8 cellular contexts compared by ENCODE assay signal in genomic region chr10:6401562-6402348, GRCh38.
DNase-seq lines count a peak whose midpoint lies in the region; ATAC-seq and TF ChIP-seq lines count a peak whose summit lies in the region.

No MANE protein-coding gene starts in this region.

- POLR2A ChIA-PET in BJ (lab: Charles Lee): interaction anchor here (0.5 to 1.7 kb wide), 3 partner anchors 199 to 321 kb away, joined by 3 to 13 read pairs (median 5); partner anchors contain the start of gene PFKFB3

- no peaks in the 10 kb centered on the region for H3K36me3 ChIP-seq in BJ (ENCODE audit: control insufficient read depth, insufficient read depth, low read length)

- no peak overlapping the region for H3K27ac Mint-ChIP-seq in activated CD8-positive, alpha-beta memory T cell treated with anti-CD3 and anti-CD28 coated beads, Interleukin-2, amount 10 ng/mL, durations not matched to agents 7 days and 5 days
- H3K27ac Mint-ChIP-seq in mesothelial cell of epicardium: peak overlapping the region; percentile 54
- peak overlapping the region; percentile 78 for H3K27ac Mint-ChIP-seq in stimulated activated naive B cell treated with anti-CD40 and anti-IgM and Interleukin-4, amounts not matched to agents 10 μg/mL and 1 μg/mL and 100 μg/mL, for 72 hours

- H3K4me3 ChIP-seq in BJ (ENCODE audit: low read depth, low read length): peak overlapping the region; percentile 24; the same call in 1 of the 2 replicates

- peaks cover 2% of the 10 kb centered on the region for H3K36me3 Mint-ChIP-seq in activated CD8-positive, alpha-beta memory T cell treated with anti-CD3 and anti-CD28 coated beads, Interleukin-2, amount 10 ng/mL, durations not matched to agents 7 days and 5 days
- no peaks in the 10 kb centered on the region for H3K36me3 Mint-ChIP-seq in mesothelial cell of epicardium
- H3K36me3 Mint-ChIP-seq in stimulated activated naive B cell treated with anti-CD40 and anti-IgM and Interleukin-4, amounts not matched to agents 10 μg/mL and 1 μg/mL and 100 μg/mL, for 72 hours: no peaks in the 10 kb centered on the region

- CTCF ChIA-PET in BJ (lab: Yijun Ruan, JAX): interaction anchor here (0.7 to 9.4 kb wide), 53 partner anchors 8 to 453 kb away, joined by 3 to 228 read pairs (median 4); partner anchors contain the start of gene PFKFB3
- CTCF ChIA-PET in activated CD8-positive, alpha-beta memory T cell treated with anti-CD3 and anti-CD28 coated beads, Interleukin-2, amount 10 ng/mL, durations not matched to agents 7 days and 5 days (lab: Charles Lee): interaction anchor here (0.6 to 9.3 kb wide), 86 partner anchors 9 to 1244 kb away, joined by 3 to 182 read pairs (median 4); partner anchors contain the start of genes IL2RA and PFKFB3

- peak; percentile 84 for ATAC-seq in GM19035 (IDR thresholded peaks at IDR 0.05; ENCODE audit: unreplicated experiment)
- peak; percentile 72 for ATAC-seq in HG03565 (IDR thresholded peaks at IDR 0.05; ENCODE audit: unreplicated experiment)
- ATAC-seq in activated CD8-positive, alpha-beta memory T cell treated with anti-CD3 and anti-CD28 coated beads, Interleukin-2, amount 10 ng/mL, durations not matched to agents 7 days and 5 days: peak; percentile 89
- peak; percentile 91 to 93 for ATAC-seq in stimulated activated naive B cell treated with anti-CD40 and anti-IgM and Interleukin-4, amounts not matched to agents 10 μg/mL and 1 μg/mL and 100 μg/mL, for 72 hours (replicated peaks)

- peak; percentile 74 for TF ChIP-seq CTCF in BJ (IDR thresholded peaks at IDR 0.05; ENCODE audit: insufficient read depth, low read depth, low read length)
- peak; percentile 55 for TF ChIP-seq CTCF in mesothelial cell of epicardium (IDR thresholded peaks at IDR 0.05; ENCODE audit: unreplicated experiment)

- peak; percentile 44 for DNase-seq in BJ (ENCODE audit: low read depth)
- peak; percentile 78 for DNase-seq in NCI-H748 treated with DMSO at 0.1 percent for 48 hours (lab: John Stamatoyannopoulos, UW)
- peak; percentile 72 for DNase-seq in activated CD8-positive, alpha-beta memory T cell treated with anti-CD3 and anti-CD28 coated beads, Interleukin-2, amount 10 ng/mL, durations not matched to agents 7 days and 5 days
- peak; percentile 86 for DNase-seq in epidermal melanocyte (ENCODE audit: insufficient read length, low spot score)
- DNase-seq in mesothelial cell of epicardium (ENCODE audit: low spot score in 2 of 2, unreplicated experiment in 2 of 2): peak; percentile 46 to 70
- peak; percentile 59 for DNase-seq in stimulated activated naive B cell treated with anti-CD40 and anti-IgM and Interleukin-4, amounts not matched to agents 10 μg/mL and 1 μg/mL and 100 μg/mL, for 72 hours

- H3K9me3 Mint-ChIP-seq in activated CD8-positive, alpha-beta memory T cell treated with anti-CD3 and anti-CD28 coated beads, Interleukin-2, amount 10 ng/mL, durations not matched to agents 7 days and 5 days (ENCODE audit: low read depth): no peaks in the 10 kb centered on the region
- H3K9me3 Mint-ChIP-seq in mesothelial cell of epicardium: no peaks in the 10 kb centered on the region
- H3K9me3 Mint-ChIP-seq in stimulated activated naive B cell treated with anti-CD40 and anti-IgM and Interleukin-4, amounts not matched to agents 10 μg/mL and 1 μg/mL and 100 μg/mL, for 72 hours: no peaks in the 10 kb centered on the region

- H3K27me3 Mint-ChIP-seq in activated CD8-positive, alpha-beta memory T cell treated with anti-CD3 and anti-CD28 coated beads, Interleukin-2, amount 10 ng/mL, durations not matched to agents 7 days and 5 days: peaks cover 17% of the 10 kb centered on the region
- peaks cover 25% of the 10 kb centered on the region for H3K27me3 Mint-ChIP-seq in mesothelial cell of epicardium (ENCODE audit: low read depth)
- H3K27me3 Mint-ChIP-seq in stimulated activated naive B cell treated with anti-CD40 and anti-IgM and Interleukin-4, amounts not matched to agents 10 μg/mL and 1 μg/mL and 100 μg/mL, for 72 hours: peaks cover 21 to 23% of the 10 kb centered on the region in 2 donors

- no peak overlapping the region for H3K4me3 Mint-ChIP-seq in activated CD8-positive, alpha-beta memory T cell treated with anti-CD3 and anti-CD28 coated beads, Interleukin-2, amount 10 ng/mL, durations not matched to agents 7 days and 5 days
- H3K4me3 Mint-ChIP-seq in mesothelial cell of epicardium: peak overlapping the region; percentile 64
- H3K4me3 Mint-ChIP-seq in stimulated activated naive B cell treated with anti-CD40 and anti-IgM and Interleukin-4, amounts not matched to agents 10 μg/mL and 1 μg/mL and 100 μg/mL, for 72 hours: peak overlapping the region; percentile 72 to 78

- H3K27me3 ChIP-seq in BJ (ENCODE audit: control insufficient read depth, insufficient read depth, low read length): peaks cover 2% of the 10 kb centered on the region; the same call in 1 of the 2 replicates

- H3K4me1 Mint-ChIP-seq in activated CD8-positive, alpha-beta memory T cell treated with anti-CD3 and anti-CD28 coated beads, Interleukin-2, amount 10 ng/mL, durations not matched to agents 7 days and 5 days: peaks cover 35% of the 10 kb centered on the region
- peaks cover 19% of the 10 kb centered on the region for H3K4me1 Mint-ChIP-seq in mesothelial cell of epicardium
- H3K4me1 Mint-ChIP-seq in stimulated activated naive B cell treated with anti-CD40 and anti-IgM and Interleukin-4, amounts not matched to agents 10 μg/mL and 1 μg/mL and 100 μg/mL, for 72 hours: peaks cover 18 to 36% of the 10 kb centered on the region in 2 donors

Comparison
In these comparisons a context has a peak if more than half of its experiments do, and no peak if none do; other contexts are left out.
1. Peak in every context shown above with its lines: DNase-seq, ATAC-seq and H3K4me3 ChIP-seq.